8 cellular contexts compared by ENCODE assay signal in genomic region chr12:2890388-2891239, GRCh38. TPM values are rescaled to one million over a fixed set of nuclear protein-coding genes. Genes with fewer than 3 reads are reported as not detected.
A peak's percentile ranks its signal among the peaks of the same experiment; 100 is the strongest.
DNase-seq lines count a peak whose midpoint lies in the region; ATAC-seq and TF ChIP-seq lines count a peak whose summit lies in the region.

TSS of gene TULP3 (plus strand) at chr12:2890891. CDS start at chr12:2890948, 57 bp downstream.

- H4K20me1 ChIP-seq in hepatocyte (ENCODE audit: insufficient read depth, poor library complexity, severe bottlenecking) = peaks cover 7% of the 10 kb centered on the region

- peak; percentile 79 for DNase-seq in NCI-H187 treated with DMSO at 0.1 percent for 48 hours (lab: John Stamatoyannopoulos, UW)
- peak; percentile 97 for DNase-seq in T-helper 9 cell
- peak; percentile 99 for DNase-seq in astrocyte of the hippocampus (ENCODE audit: low read depth, low spot score)
- peak; percentile 99 for DNase-seq in hepatocyte (ENCODE audit: low spot score)
- peak; percentile 87 for DNase-seq in renal cortical epithelial cell (ENCODE audit: low read depth)
- no peak for DNase-seq in OCI-M2 (lab: John Stamatoyannopoulos, UW; ENCODE audit: unreplicated experiment)

- peak within 1 kb of the TSS; percentile 66 for H3K4me3 ChIP-seq in hepatocyte

- ATAC-seq in GM18499 (IDR thresholded peaks at IDR 0.05; ENCODE audit: insufficient read depth, unreplicated experiment) = peak; percentile 86
- peak; percentile 93 for ATAC-seq in HG02943 (IDR thresholded peaks at IDR 0.05; ENCODE audit: low read depth, unreplicated experiment)

- H3K36me3 ChIP-seq in hepatocyte (replicated peaks; ENCODE audit: insufficient read depth, low read depth) = no peaks in the 10 kb centered on the region

- H3K27me3 ChIP-seq in hepatocyte = no peaks in the 10 kb centered on the region

- peak within 1 kb of the TSS; percentile 83 for H2AFZ ChIP-seq in hepatocyte

- H3K4me1 ChIP-seq in hepatocyte (ENCODE audit: insufficient read depth) = peaks cover 14% of the 10 kb centered on the region

- 2% methylated on average over 61 of the region's 83 CpGs for WGBS in hepatocyte (ENCODE audit: low lambda C conversion rate, missing lambda C conversion rate)

- no peaks in the 10 kb centered on the region for H3K9me2 ChIP-seq in hepatocyte (replicated peaks; ENCODE audit: insufficient read depth)

- H3K79me2 ChIP-seq in hepatocyte = peaks cover 41% of the 10 kb centered on the region

- no peak for TF ChIP-seq CTCF in hepatocyte (IDR thresholded peaks at IDR 0.05; ENCODE audit: poor library complexity)

- no peaks in the 10 kb centered on the region for H3K9me3 ChIP-seq in hepatocyte (ENCODE audit: low read depth)

- peak within 1 kb of the TSS; percentile 93 for H3K27ac ChIP-seq in hepatocyte

- peak within 1 kb of the TSS; percentile 84 for H3K4me2 ChIP-seq in hepatocyte

RNA-seq across cellular contexts. Expression of gene TULP3, which starts in this region (rescaled TPM):
- 19.0 TPM in 2 replicates for total RNA-seq in hepatocyte
- 21.9 and 22.9 TPM in 2 replicates for polyA plus RNA-seq in hepatocyte
- total RNA-seq in renal cortical epithelial cell = 15.5 and 27.1 TPM in 2 replicates
